Comparison of ENCODE assay signal across 13 cellular contexts in genomic region chr3:115187149-115187757, GRCh38. TPM values are rescaled to one million over a fixed set of nuclear protein-coding genes. Genes with fewer than 3 reads are reported as not detected.
DNase-seq lines count a peak whose midpoint lies in the region; ATAC-seq and TF ChIP-seq lines count a peak whose summit lies in the region.
"Had no signal": no experiment of that assay in that cellular context is flagged by ENCODE, and none has a peak within 500 bp of the region (broad histone marks: within the 10 kb centered on the region; RNA-seq: fewer than 3 reads in every experiment).

No MANE protein-coding gene starts in this region.

- intact Hi-C loops in left lung (cut with DNase I), result no loop called here
- intact Hi-C loops in right cardiac atrium (cut with DNase I), result no loop called here

- H3K9me3 ChIP-seq in left lung, result peaks cover 0 to 19% of the 10 kb centered on the region in 2 donors
- H3K9me3 ChIP-seq in right cardiac atrium (ENCODE audit: control insufficient read depth, low read length), result no peaks in the 10 kb centered on the region

- no peaks in the 10 kb centered on the region for H3K27me3 ChIP-seq in left lung
- no peaks in the 10 kb centered on the region for H3K27me3 ChIP-seq in right cardiac atrium (ENCODE audit: control insufficient read depth, insufficient read depth)
- H3K27me3 ChIP-seq: right atrium auricular region had no signal

- H3K27ac Mint-ChIP-seq in endothelial cell (ENCODE audit: unreplicated experiment), result peak overlapping the region; percentile 89
- H3K27ac Mint-ChIP-seq: activated naive CD8-positive, alpha-beta T cell treated with anti-CD3 and anti-CD28 coated beads, Interleukin-2, amount 10 ng/mL, durations not matched to agents 7 days and 5 days had no signal

- no peaks in the 10 kb centered on the region for H3K9me3 Mint-ChIP-seq in endothelial cell (ENCODE audit: unreplicated experiment)

- ATAC-seq in GM18870 (IDR thresholded peaks at IDR 0.05; ENCODE audit: unreplicated experiment) (peak; percentile 100), GM21529 (IDR thresholded peaks at IDR 0.05; ENCODE audit: unreplicated experiment) (peak; percentile 99), HG03196 (IDR thresholded peaks at IDR 0.05; ENCODE audit: unreplicated experiment) (peak; percentile 100), left lung (no peak), left lobe of liver (no peak), right cardiac atrium (no peak)

- DNase-seq in endothelial cell (ENCODE audit: low spot score) (no peak), left lung (no peak), left lobe of liver (ENCODE audit: low spot score) (no peak), right cardiac atrium (no peak), amniotic stem cell (lab: John Stamatoyannopoulos, UW) (no peak)
- DNase-seq: activated naive CD8-positive, alpha-beta T cell treated with anti-CD3 and anti-CD28 coated beads, Interleukin-2, amount 10 ng/mL, durations not matched to agents 7 days and 5 days; DMS79 treated with DMSO at 0.1 percent for 48 hours; NCI-H774 had no signal

- peaks cover 11% of the 10 kb centered on the region for H3K4me1 Mint-ChIP-seq in endothelial cell (ENCODE audit: unreplicated experiment)

- peaks cover 6% of the 10 kb centered on the region for H3K27me3 Mint-ChIP-seq in endothelial cell (ENCODE audit: unreplicated experiment)
- H3K27me3 Mint-ChIP-seq: activated naive CD8-positive, alpha-beta T cell treated with anti-CD3 and anti-CD28 coated beads, Interleukin-2, amount 10 ng/mL, durations not matched to agents 7 days and 5 days had no signal

- H3K27ac ChIP-seq in left lung, result no peak overlapping the region
- no peak overlapping the region for H3K27ac ChIP-seq in right cardiac atrium (ENCODE audit: low read length)
- H3K27ac ChIP-seq: right atrium auricular region, VCaP had no signal

- H3K4me3 Mint-ChIP-seq in endothelial cell (ENCODE audit: unreplicated experiment), result no peak overlapping the region
- H3K4me3 Mint-ChIP-seq: activated naive CD8-positive, alpha-beta T cell treated with anti-CD3 and anti-CD28 coated beads, Interleukin-2, amount 10 ng/mL, durations not matched to agents 7 days and 5 days had no signal

- no peak for TF ChIP-seq CTCF in endothelial cell (IDR thresholded peaks at IDR 0.05; ENCODE audit: unreplicated experiment)
- no peak for TF ChIP-seq CTCF in left lung (IDR thresholded peaks at IDR 0.05)

- H3K4me3 ChIP-seq in left lung, result no peak overlapping the region
- H3K4me3 ChIP-seq in right cardiac atrium (ENCODE audit: low read length), result no peak overlapping the region
- H3K4me3 ChIP-seq: right atrium auricular region had no signal

- H3K4me1 ChIP-seq in left lung (no peaks in the 10 kb centered on the region), right cardiac atrium (ENCODE audit: control insufficient read depth, insufficient read depth, low read length) (no peaks in the 10 kb centered on the region)
- H3K4me1 ChIP-seq: right atrium auricular region had no signal

- H3K36me3 ChIP-seq in left lung, result no peaks in the 10 kb centered on the region
- H3K36me3 ChIP-seq: right atrium auricular region had no signal

- 84% methylated on average over 4 of the region's 4 CpGs for WGBS in right cardiac atrium

- peaks cover 3% of the 10 kb centered on the region for H3K36me3 Mint-ChIP-seq in endothelial cell (ENCODE audit: low read depth, unreplicated experiment)

RNA-seq across cellular contexts. Expression of gene ZBTB20, which starts 40.2 kb away (rescaled TPM):
- total RNA-seq in endothelial cell (ENCODE audit: unreplicated experiment) (4.2 TPM), left lung (10 to 100 TPM; 48.2 to 63.5 TPM), left lobe of liver (50.6 TPM), right cardiac atrium (10 to 100 TPM; 71.4 to 87.9 (median 78.1) TPM)
- polyA plus RNA-seq in right cardiac atrium, result 6.5 TPM

Comparison
In these comparisons a context has a peak if more than half of its experiments do, and no peak if none do; other contexts are left out.
1. ATAC-seq: peak in GM18870 (single experiment), GM21529 (single experiment) and HG03196 (single experiment); none in left lung (single experiment), left lobe of liver (single experiment) and right cardiac atrium (0 of 2).